Comparison of ENCODE assay signal across 19 cellular contexts in the genomic region with DNA sequence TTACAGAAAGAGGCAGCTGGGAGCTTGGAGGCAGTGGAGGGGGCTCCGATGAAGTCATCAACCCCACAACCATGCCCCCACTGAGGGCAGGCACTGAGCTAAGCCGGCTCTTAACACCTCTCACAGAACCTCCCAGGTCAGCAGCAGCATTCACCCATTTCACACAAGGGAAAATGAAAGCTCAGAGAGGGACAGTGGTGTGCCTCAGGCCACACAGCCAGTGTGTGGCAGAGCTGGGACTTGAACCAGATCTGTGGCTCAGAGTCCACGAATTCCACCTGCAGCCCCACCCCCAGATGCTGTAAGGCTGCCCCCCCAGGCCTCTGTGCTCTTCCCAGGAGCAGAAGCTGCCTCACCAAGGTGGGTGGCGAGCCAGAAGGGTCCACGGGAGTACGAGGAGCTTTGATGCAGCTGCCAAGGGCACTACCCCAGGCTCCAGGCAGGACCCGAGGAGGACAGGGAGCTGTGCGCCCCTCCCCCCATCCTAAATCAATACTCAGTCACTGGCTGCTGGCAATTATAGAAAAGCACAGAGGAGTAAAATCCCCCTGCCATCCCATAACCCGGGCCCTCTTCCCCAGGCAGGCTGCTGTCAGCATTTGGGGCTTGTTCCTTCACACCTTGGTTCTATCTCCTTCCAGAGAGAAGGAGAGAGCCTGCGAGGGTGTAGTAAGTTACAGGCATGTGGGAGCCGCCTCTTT. TPM values are rescaled to one million over a fixed set of nuclear protein-coding genes. Genes with fewer than 3 reads are reported as not detected.
DNase-seq lines count a peak whose midpoint lies in the region; ATAC-seq and TF ChIP-seq lines count a peak whose summit lies in the region.
"Had no signal": no experiment of that assay in that cellular context is flagged by ENCODE, and none has a peak within 500 bp of the region (broad histone marks: within the 10 kb centered on the region; RNA-seq: fewer than 3 reads in every experiment).

No MANE protein-coding gene starts in this region.

- no peak overlapping the region for H3K4me2 ChIP-seq in IMR-90 (ENCODE audit: low read depth, low read length)
- H3K4me2 ChIP-seq: BLaER1, PC-9 had no signal

- H2BK5ac ChIP-seq in IMR-90 (ENCODE audit: low read depth, low read length, poor library complexity, severe bottlenecking): no peak overlapping the region

- H2BK120ac ChIP-seq in IMR-90 (ENCODE audit: low read depth, low read length): no peak overlapping the region

- POLR2A ChIA-PET in IMR-90 (lab: Charles Lee; ENCODE audit: unreplicated experiment) (no interaction called here), RWPE1 (lab: Yijun Ruan, JAX; ENCODE audit: low non-redundant PET) (no interaction called here)

- no peaks in the 10 kb centered on the region for H4K20me1 ChIP-seq in IMR-90 (ENCODE audit: insufficient read depth, low read length)
- H4K20me1 ChIP-seq: BLaER1 had no signal

- H3K9me3 Mint-ChIP-seq in activated CD8-positive, alpha-beta memory T cell treated with anti-CD3 and anti-CD28 coated beads, Interleukin-2, amount 10 ng/mL, durations not matched to agents 7 days and 5 days (ENCODE audit: low read depth): peaks cover 6% of the 10 kb centered on the region
- H3K9me3 Mint-ChIP-seq in glutamatergic neuron (ENCODE audit: unreplicated experiment): peaks cover 10% of the 10 kb centered on the region

- dilution Hi-C loops in IMR-90 (cut with HindIII; ENCODE audit: low sequenced_read_pairs, unreplicated experiment): no loop called here

- intact Hi-C loops in IMR-90 (cut with micrococcal nuclease): no loop called here
- intact Hi-C loops in sciatic nerve (cut with DNase I): no loop called here
- intact Hi-C loops in thyroid gland (cut with DNase I): no loop called here

- TF ChIP-seq POLR2A in IMR-90 (IDR thresholded peaks at IDR 0.05; ENCODE audit: low read depth, low read length) (no peak), thyroid gland (IDR thresholded peaks at IDR 0.05) (no peak)

- in situ Hi-C loops in IMR-90 (cut with MboI; ENCODE audit: low sequenced_read_pairs): no loop called here

- peak; percentile 45 for DNase-seq in activated CD8-positive, alpha-beta memory T cell treated with anti-CD3 and anti-CD28 coated beads for 24 hours
- no peak for DNase-seq in activated CD8-positive, alpha-beta memory T cell treated with anti-CD3 and anti-CD28 coated beads, Interleukin-2, amount 10 ng/mL, durations not matched to agents 7 days and 5 days
- DNase-seq in IMR-90 (no peak), glutamatergic neuron (peak; percentile 59), sciatic nerve (ENCODE audit: low spot score) (peak; percentile 42), thyroid gland (no peak), NK-92 (lab: John Stamatoyannopoulos, UW; ENCODE audit: unreplicated experiment) (no peak), RWPE1 (ENCODE audit: low spot score) (no peak)
- DNase-seq: activated gamma-delta T cell treated with Interleukin-2 at 50 U/mL for 16 hours; immature natural killer cell; NCI-H1694; NCI-H748 treated with DMSO at 0.1 percent for 48 hours; PC-9; stimulated activated CD4-positive, alpha-beta T cell treated with anti-CD3 and anti-CD28 coated beads, Interleukin-4, amount 100 ng/mL, for 1 hour; T-helper 2 cell; uterus had no signal

- no peak overlapping the region for H4K5ac ChIP-seq in IMR-90 (ENCODE audit: low read depth, low read length)

- H3K9me3 ChIP-seq in IMR-90 (ENCODE audit: control insufficient read depth, insufficient read depth, low read length) (peaks cover 2% of the 10 kb centered on the region; the same call in 1 of the 2 replicates), thyroid gland (no peaks in the 10 kb centered on the region)
- H3K9me3 ChIP-seq: uterus had no signal

- no peak overlapping the region for H3K4ac ChIP-seq in IMR-90 (ENCODE audit: low read depth, low read length)

- H3K27me3 ChIP-seq in IMR-90 (ENCODE audit: control insufficient read depth, insufficient read depth, low read length) (peaks cover 23% of the 10 kb centered on the region; the same call in 1 of the 2 replicates), thyroid gland (no peaks in the 10 kb centered on the region)
- H3K27me3 ChIP-seq: BLaER1, SJSA1, uterus had no signal

- peak overlapping the region; percentile 16 for H2AK9ac ChIP-seq in IMR-90 (replicated peaks; ENCODE audit: low read depth, low read length, poor library complexity)

- H3K18ac ChIP-seq in IMR-90 (ENCODE audit: low read depth, low read length): no peak overlapping the region

- TF ChIP-seq CTCF in IMR-90 (conservative IDR thresholded peaks at IDR 0.05; ENCODE audit: low read depth, low read length) (no peak), glutamatergic neuron (IDR thresholded peaks at IDR 0.05; ENCODE audit: partially characterized antibody, unreplicated experiment) (no peak), thyroid gland (IDR thresholded peaks at IDR 0.05) (no peak), RWPE1 (conservative IDR thresholded peaks at IDR 0.05; ENCODE audit: low read depth) (no peak)

- H2BK15ac ChIP-seq in IMR-90 (ENCODE audit: low read depth, low read length): no peak overlapping the region

- no peak for TF ChIP-seq RAD21 in IMR-90 (IDR thresholded peaks at IDR 0.05; ENCODE audit: low read length)

- H3K27ac ChIP-seq in IMR-90 (ENCODE audit: insufficient read depth, low read length): no peak overlapping the region
- H3K27ac ChIP-seq in thyroid gland: no peak overlapping the region
- no peak overlapping the region for H3K27ac ChIP-seq in RWPE1
- H3K27ac ChIP-seq: BLaER1, PC-9, SJSA1, uterus had no signal

- 17% methylated on average over 1 of the region's 11 CpGs; no CpG with 5 or more reads in 1 of the 2 experiments for WGBS in IMR-90 (ENCODE audit: extremely low coverage in 2 of 2, insufficient read length in 1 of 2), 2 experiments
- 81 to 87% methylated on average over 9 to 10 of the region's 11 CpGs for WGBS in thyroid gland, 2 donors

- no peaks in the 10 kb centered on the region for H3K4me1 ChIP-seq in IMR-90 (ENCODE audit: control insufficient read depth, insufficient read depth, low read length)
- no peaks in the 10 kb centered on the region for H3K4me1 ChIP-seq in thyroid gland
- H3K4me1 ChIP-seq: uterus had no signal

- no peak for ATAC-seq in activated CD8-positive, alpha-beta memory T cell treated with anti-CD3 and anti-CD28 coated beads, Interleukin-2, amount 10 ng/mL, durations not matched to agents 7 days and 5 days
- ATAC-seq in IMR-90 (ENCODE audit: low read depth) (no peak), sciatic nerve (no peak)

- H3K79me1 ChIP-seq in IMR-90 (ENCODE audit: low read depth in 1 of 2, low read length in 2 of 2): no peaks in the 10 kb centered on the region

- H2AFZ ChIP-seq in IMR-90 (replicated peaks; ENCODE audit: low read length, poor library complexity): peak overlapping the region; percentile 8
- H2AFZ ChIP-seq: PC-9 had no signal

- H3K9me1 ChIP-seq in IMR-90 (ENCODE audit: insufficient read depth, low read length): no peaks in the 10 kb centered on the region

- no peak overlapping the region for H4K8ac ChIP-seq in IMR-90 (ENCODE audit: low read depth in 2 of 2, low read length in 2 of 2)

- CTCF ChIA-PET in activated CD8-positive, alpha-beta memory T cell treated with anti-CD3 and anti-CD28 coated beads, Interleukin-2, amount 10 ng/mL, durations not matched to agents 7 days and 5 days (lab: Charles Lee): interaction anchor here (0.8 to 1.1 kb wide), 3 partner anchors 17 to 164 kb away, joined by 3 read pairs; no protein-coding TSS in a partner anchor
- CTCF ChIA-PET in IMR-90 (lab: Yijun Ruan, JAX) (no interaction called here), RWPE1 (lab: Yijun Ruan, JAX) (interaction anchor here (0.5 kb wide), 1 partner anchor 22 kb away, joined by 3 read pairs; no protein-coding TSS in a partner anchor)

- no peaks in the 10 kb centered on the region for H3K36me3 Mint-ChIP-seq in activated CD8-positive, alpha-beta memory T cell treated with anti-CD3 and anti-CD28 coated beads, Interleukin-2, amount 10 ng/mL, durations not matched to agents 7 days and 5 days
- H3K36me3 Mint-ChIP-seq in glutamatergic neuron (ENCODE audit: unreplicated experiment): peaks cover 11% of the 10 kb centered on the region

- H3K56ac ChIP-seq in IMR-90 (ENCODE audit: extremely low read depth, insufficient read depth, low read length): no peak overlapping the region

- BruUV-seq in IMR-90 (replicated peaks; lab: Mats Ljungman, UMichigan): no TSS peak

- H3K4me3 Mint-ChIP-seq in activated CD8-positive, alpha-beta memory T cell treated with anti-CD3 and anti-CD28 coated beads, Interleukin-2, amount 10 ng/mL, durations not matched to agents 7 days and 5 days: no peak overlapping the region
- no peak overlapping the region for H3K4me3 Mint-ChIP-seq in glutamatergic neuron (ENCODE audit: unreplicated experiment)
- H3K4me3 Mint-ChIP-seq: immature natural killer cell had no signal

- H3K23ac ChIP-seq in IMR-90 (ENCODE audit: low read depth, low read length): no peak overlapping the region

- H4K91ac ChIP-seq in IMR-90 (ENCODE audit: insufficient read depth, low read depth, low read length): no peak overlapping the region

- H3K36me3 ChIP-seq in IMR-90 (ENCODE audit: control insufficient read depth, insufficient read depth, low read length) (no peaks in the 10 kb centered on the region), thyroid gland (no peaks in the 10 kb centered on the region)
- H3K36me3 ChIP-seq: BLaER1, uterus had no signal

- H3K27ac Mint-ChIP-seq in activated CD8-positive, alpha-beta memory T cell treated with anti-CD3 and anti-CD28 coated beads, Interleukin-2, amount 10 ng/mL, durations not matched to agents 7 days and 5 days: no peak overlapping the region
- H3K27ac Mint-ChIP-seq in glutamatergic neuron (ENCODE audit: unreplicated experiment): no peak overlapping the region

- no peak overlapping the region for H2AK5ac ChIP-seq in IMR-90 (ENCODE audit: low read depth, low read length)

- H3K27me3 Mint-ChIP-seq in activated CD8-positive, alpha-beta memory T cell treated with anti-CD3 and anti-CD28 coated beads, Interleukin-2, amount 10 ng/mL, durations not matched to agents 7 days and 5 days: peaks cover 12% of the 10 kb centered on the region
- peaks cover 14% of the 10 kb centered on the region for H3K27me3 Mint-ChIP-seq in glutamatergic neuron (ENCODE audit: unreplicated experiment)

- H3K4me1 Mint-ChIP-seq in activated CD8-positive, alpha-beta memory T cell treated with anti-CD3 and anti-CD28 coated beads, Interleukin-2, amount 10 ng/mL, durations not matched to agents 7 days and 5 days: peaks cover 9% of the 10 kb centered on the region
- H3K4me1 Mint-ChIP-seq in glutamatergic neuron (ENCODE audit: low read depth, unreplicated experiment): peaks cover 18% of the 10 kb centered on the region

- H2BK20ac ChIP-seq in IMR-90 (ENCODE audit: low read depth, low read length): no peak overlapping the region

- H3K4me3 ChIP-seq in IMR-90 (ENCODE audit: insufficient read depth, low read depth, low read length): no peak overlapping the region
- H3K4me3 ChIP-seq in thyroid gland (replicated peaks in 1 of 3): no peak overlapping the region
- H3K4me3 ChIP-seq: BLaER1, lung, PC-9, SJSA1, uterus had no signal

- H3K14ac ChIP-seq in IMR-90 (replicated peaks; ENCODE audit: low read depth, low read length): no peak overlapping the region

- no peak overlapping the region for H3K9ac ChIP-seq in IMR-90 (ENCODE audit: low read depth, low read length)
- H3K9ac ChIP-seq: BLaER1 had no signal

RNA-seq across cellular contexts. Expression of a gene that starts 47.5 kb away (rescaled TPM):
- 1 to 10 TPM in 1 of 2 experiments, under 1 TPM in 1; 0.70 to 1.6 TPM for total RNA-seq in activated CD8-positive, alpha-beta memory T cell treated with anti-CD3 and anti-CD28 coated beads, Interleukin-2, amount 10 ng/mL, durations not matched to agents 7 days and 5 days
- total RNA-seq in IMR-90 (2012; rRNA removed): under 0.01 TPM in 2 replicates
- 0.32 and 0.43 TPM in 2 replicates for polyA plus RNA-seq in IMR-90 (2012; rRNA removed)
- polyA plus RNA-seq in IMR-90 (2012; cell fraction: cytosol; rRNA removed): 0.30 and 0.31 TPM in 2 replicates
- polyA plus RNA-seq in IMR-90 (2012; cell fraction: nucleus; rRNA removed; ENCODE audit: low replicate concordance): 0.08 and 0.27 TPM in 2 replicates
- total RNA-seq in glutamatergic neuron (ENCODE audit: unreplicated experiment): 18.1 TPM
- total RNA-seq in sciatic nerve: 4.7 TPM
- total RNA-seq in thyroid gland: 1 to 10 TPM; 1.3 to 3.8 (median 1.9) TPM

Comparison
In these comparisons a context has a peak if more than half of its experiments do, and no peak if none do; other contexts are left out.
1. DNase-seq: peak in activated CD8-positive, alpha-beta memory T cell treated with anti-CD3 and anti-CD28 coated beads for 24 hours (single experiment), glutamatergic neuron (single experiment) and sciatic nerve (single experiment); none in activated CD8-positive, alpha-beta memory T cell treated with anti-CD3 and anti-CD28 coated beads, Interleukin-2, amount 10 ng/mL, durations not matched to agents 7 days and 5 days (single experiment), IMR-90 (single experiment), thyroid gland (0 of 2), NK-92 (single experiment) and RWPE1 (single experiment).